In genomic region chr6:53306819-53307347, GRCh38 we compare ENCODE assay signal across 8 cellular contexts.
DNase-seq lines count a peak whose midpoint lies in the region; ATAC-seq, FAIRE-seq and TF ChIP-seq lines count a peak whose summit lies in the region.

No MANE protein-coding gene starts in this region.

- H3K27me3 Mint-ChIP-seq in activated naive CD8-positive, alpha-beta T cell treated with anti-CD3 and anti-CD28 coated beads, Interleukin-2, amount 50 U/mL, for 24 hours: no peaks in the 10 kb centered on the region

- H3K79me2 ChIP-seq in DND-41 (ENCODE audit: insufficient read depth, low read length): peaks cover 82% of the 10 kb centered on the region

- H3K36me3 Mint-ChIP-seq in activated naive CD8-positive, alpha-beta T cell treated with anti-CD3 and anti-CD28 coated beads, Interleukin-2, amount 50 U/mL, for 24 hours (ENCODE audit: low read depth): peaks cover 7% of the 10 kb centered on the region

- peaks cover 4% of the 10 kb centered on the region; the same call in 1 of the 2 replicates for H3K36me3 ChIP-seq in DND-41 (ENCODE audit: insufficient read depth, low read length)

- H3K9ac ChIP-seq in DND-41 (ENCODE audit: low read depth, low read length): no peak overlapping the region

- peaks cover 10% of the 10 kb centered on the region; the same call in 1 of the 2 replicates for H4K20me1 ChIP-seq in DND-41 (ENCODE audit: insufficient read depth, low read length)

- H3K4me1 ChIP-seq in DND-41 (ENCODE audit: insufficient read depth, low read length): peaks cover 82% of the 10 kb centered on the region

- FAIRE-seq in urothelium cell line (lab: Jason Lieb, UNC): no peak

- no peak overlapping the region for H2AFZ ChIP-seq in DND-41 (ENCODE audit: low read depth, low read length)

- peak overlapping the region; percentile 11 for H3K4me3 Mint-ChIP-seq in activated naive CD8-positive, alpha-beta T cell treated with anti-CD3 and anti-CD28 coated beads, Interleukin-2, amount 50 U/mL, for 24 hours

- DNase-seq in DND-41: no peak
- no peak for DNase-seq in activated naive CD8-positive, alpha-beta T cell treated with anti-CD3 and anti-CD28 coated beads, Interleukin-2, amount 50 U/mL, for 24 hours
- peak; percentile 40 for DNase-seq in urothelium cell line (ENCODE audit: low spot score)
- DNase-seq in central memory CD4-positive, alpha-beta T cell: no peak
- no peak for DNase-seq in NCI-H2171 treated with DMSO at 0.1 percent for 48 hours (lab: John Stamatoyannopoulos, UW)
- DNase-seq in HUDEP-2 (lab: John Stamatoyannopoulos, UW; ENCODE audit: unreplicated experiment in 76 of 76): no peak

- H3K4me2 ChIP-seq in DND-41 (ENCODE audit: insufficient read depth, low read length): no peak overlapping the region

- H3K9me3 ChIP-seq in DND-41 (ENCODE audit: insufficient read depth, low read length, severe bottlenecking): no peaks in the 10 kb centered on the region

- no peaks in the 10 kb centered on the region for H3K9me3 Mint-ChIP-seq in activated naive CD8-positive, alpha-beta T cell treated with anti-CD3 and anti-CD28 coated beads, Interleukin-2, amount 50 U/mL, for 24 hours

- no peak for TF ChIP-seq CTCF in DND-41 (IDR thresholded peaks at IDR 0.05; ENCODE audit: borderline replicate concordance, extremely low read depth, low read length, poor library complexity, severe bottlenecking)

- H3K4me1 Mint-ChIP-seq in activated naive CD8-positive, alpha-beta T cell treated with anti-CD3 and anti-CD28 coated beads, Interleukin-2, amount 50 U/mL, for 24 hours: peaks cover 83% of the 10 kb centered on the region

- ATAC-seq in DND-41 (ENCODE audit: insufficient read depth, low read depth): no peak
- peak; percentile 36 for ATAC-seq in GM19468 (IDR thresholded peaks at IDR 0.05; ENCODE audit: extremely low read depth, unreplicated experiment)
- peak; percentile 64 for ATAC-seq in HG03521 (IDR thresholded peaks at IDR 0.05; ENCODE audit: unreplicated experiment)
- peak; percentile 91 for ATAC-seq in activated naive CD8-positive, alpha-beta T cell treated with anti-CD3 and anti-CD28 coated beads, Interleukin-2, amount 50 U/mL, for 24 hours

- H3K27me3 ChIP-seq in DND-41 (ENCODE audit: insufficient read depth, low read length, poor library complexity): no peaks in the 10 kb centered on the region

- no peak overlapping the region for H3K4me3 ChIP-seq in DND-41 (ENCODE audit: low read depth in 1 of 2, low read length in 2 of 2)

- H3K27ac ChIP-seq in DND-41 (ENCODE audit: low read length): peak overlapping the region; percentile 97

- H3K27ac Mint-ChIP-seq in activated naive CD8-positive, alpha-beta T cell treated with anti-CD3 and anti-CD28 coated beads, Interleukin-2, amount 50 U/mL, for 24 hours: peak overlapping the region; percentile 87
